In the genomic region with DNA sequence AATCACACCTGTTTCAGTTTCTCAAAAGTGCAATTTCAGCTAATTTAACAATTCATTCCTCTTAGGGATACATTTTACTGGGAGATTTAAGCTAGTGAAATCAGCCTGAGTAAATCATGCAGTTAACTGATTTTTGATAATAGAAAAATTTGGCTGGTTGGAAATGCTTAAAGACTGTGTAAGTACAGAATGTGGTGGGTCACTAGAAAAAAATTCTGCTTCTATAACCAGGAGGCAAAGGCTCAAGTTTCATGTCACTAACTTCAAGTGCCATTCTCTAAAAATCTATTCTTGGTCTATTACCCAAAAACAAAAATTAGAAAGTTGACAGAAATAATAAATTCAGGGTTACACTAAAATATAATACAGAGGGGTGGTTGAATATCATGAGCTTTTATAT, we compare ENCODE assay signal across 1 cellular context.
TF ChIP-seq lines count a peak whose summit lies in the region.

No MANE protein-coding gene starts in this region.

TF ChIP-seq in HepG2, 621 proteins besides CTCF, POLR2A, EP300 and RAD21 (continued from another document):
- TF ChIP-seq, protein P1, sequence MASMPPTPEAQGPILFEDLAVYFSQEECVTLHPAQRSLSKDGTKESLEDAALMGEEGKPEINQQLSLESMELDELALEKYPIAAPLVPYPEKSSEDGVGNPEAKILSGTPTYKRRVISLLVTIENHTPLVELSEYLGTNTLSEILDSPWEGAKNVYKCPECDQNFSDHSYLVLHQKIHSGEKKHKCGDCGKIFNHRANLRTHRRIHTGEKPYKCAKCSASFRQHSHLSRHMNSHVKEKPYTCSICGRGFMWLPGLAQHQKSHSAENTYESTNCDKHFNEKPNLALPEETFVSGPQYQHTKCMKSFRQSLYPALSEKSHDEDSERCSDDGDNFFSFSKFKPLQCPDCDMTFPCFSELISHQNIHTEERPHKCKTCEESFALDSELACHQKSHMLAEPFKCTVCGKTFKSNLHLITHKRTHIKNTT (CRISPR knock-in tag; IDR thresholded peaks at IDR 0.05): no peak
- TF ChIP-seq RARA (CRISPR knock-in tag; IDR thresholded peaks at IDR 0.05): no peak
- TF ChIP-seq CERS6 (CRISPR knock-in tag; IDR thresholded peaks at IDR 0.05): no peak
- peak; percentile 41 to 60; a peak in 2 of 4 replicates for TF ChIP-seq MAFK (conservative IDR thresholded peaks at IDR 0.05 in 1 of 2, IDR thresholded peaks at IDR 0.05 in 1 of 2; ENCODE audit: low read length in 2 of 2)
- peak; percentile 37; the same call in 1 of the 2 replicates for TF ChIP-seq MAFF (IDR thresholded peaks at IDR 0.05; ENCODE audit: low read depth, low read length)
- no peak for TF ChIP-seq KMT2A (CRISPR knock-in tag; IDR thresholded peaks at IDR 0.05)
- no peak for TF ChIP-seq ZNF792 (CRISPR knock-in tag; IDR thresholded peaks at IDR 0.05)
